In genomic region chr14:56632192-56632591, GRCh38 we compare ENCODE assay signal across 19 cellular contexts.
"Had no signal": no experiment of that assay in that cellular context is flagged by ENCODE, and none has a peak within 500 bp of the region (broad histone marks: within the 10 kb centered on the region; RNA-seq: fewer than 3 reads in every experiment).

No MANE protein-coding gene starts in this region.

- DNase-seq: dermis blood vessel endothelial cell; effector memory CD4-positive, alpha-beta T cell; erythroblast; esophagus squamous epithelium; foreskin melanocyte; mesenchymal stem cell; naive thymus-derived CD8-positive, alpha-beta T cell; nephron progenitor cell; sigmoid colon; stimulated activated CD4-positive, alpha-beta T cell treated with anti-CD3 and anti-CD28 coated beads, Interleukin-2, amount 100 ng/mL, for 24 hours; stimulated activated CD4-positive, alpha-beta T cell treated with anti-CD3 and anti-CD28 coated beads, Interleukin-4, amount 100 ng/mL, for 24 hours; stimulated activated naive CD8-positive, alpha-beta T cell treated with anti-CD3 and anti-CD28 coated beads, Interleukin-15, Interleukin-2, amounts not matched to agents 100 U/mL and 50 U/mL, for 24 hours; testis; tibial artery had no signal

- H3K9me3 ChIP-seq: prostate gland, testis had no signal

- H3K27me3 ChIP-seq: esophagus squamous epithelium, right atrium auricular region, sigmoid colon, testis, tibial artery had no signal

- ATAC-seq: naive thymus-derived CD8-positive, alpha-beta T cell; stimulated activated memory B cell treated with anti-CD40 and anti-IgM and Interleukin-4, amounts not matched to agents 10 μg/mL and 1 μg/mL and 100 μg/mL, for 72 hours; stimulated activated naive CD8-positive, alpha-beta T cell treated with anti-CD3 and anti-CD28 coated beads, Interleukin-15, Interleukin-2, amounts not matched to agents 100 U/mL and 50 U/mL, for 24 hours had no signal

- H3K4me1 ChIP-seq: prostate gland, right atrium auricular region, sigmoid colon, testis, tibial artery had no signal

- H3K27ac ChIP-seq: coronary artery, esophagus squamous epithelium, prostate gland, right atrium auricular region, sigmoid colon, testis, tibial artery had no signal

- H3K4me3 ChIP-seq: coronary artery, esophagus squamous epithelium, lung, prostate gland, right atrium auricular region, sigmoid colon, testis, tibial artery had no signal
